Comparison of ENCODE assay signal across 2 cellular contexts in the genomic region with DNA sequence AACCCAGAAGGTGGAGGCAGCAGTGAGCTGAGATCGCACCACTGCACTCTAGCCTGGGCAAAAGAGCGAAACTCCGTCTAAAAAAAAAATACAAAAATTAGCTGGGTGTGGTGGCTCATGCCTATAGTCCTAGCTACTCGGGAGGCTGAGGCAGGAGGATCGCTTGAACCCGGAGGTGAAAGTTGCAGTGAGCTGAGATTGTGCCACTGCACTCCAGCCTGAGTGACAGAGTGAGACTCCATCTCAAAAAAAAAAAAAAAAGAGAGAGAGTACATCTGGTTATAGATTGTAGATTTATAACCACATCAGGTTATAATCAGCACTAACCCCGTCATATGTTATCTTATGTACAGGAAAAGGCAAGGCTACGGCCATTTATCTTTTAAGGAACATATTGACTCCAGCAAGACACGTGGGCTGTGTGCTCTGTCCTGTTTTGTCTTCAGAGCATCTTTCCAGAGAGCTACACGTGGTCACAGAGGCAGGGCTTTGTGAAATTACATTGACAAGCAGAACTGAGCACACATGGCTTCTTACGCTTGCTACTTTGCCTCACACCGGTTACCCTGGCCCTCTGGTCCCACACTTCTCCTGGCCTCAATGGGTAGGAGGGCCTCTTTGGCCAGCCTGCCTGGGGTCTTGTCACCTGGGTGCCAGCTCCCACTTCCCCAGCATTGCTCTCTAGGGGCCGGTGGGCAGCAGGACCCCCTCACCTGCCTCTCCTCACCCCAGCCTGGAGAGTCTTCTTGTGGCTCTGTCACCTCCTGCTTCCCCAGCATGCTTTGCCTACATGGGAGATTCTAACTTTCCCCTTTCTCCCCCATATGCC.
TF ChIP-seq lines count a peak whose summit lies in the region.

No MANE protein-coding gene starts in this region.

TF ChIP-seq in K562, 482 proteins besides CTCF, POLR2A, EP300 and RAD21 (continued from another document and continues in another):
- TF ChIP-seq ADNP (tag; IDR thresholded peaks at IDR 0.05) (no peak), ZNF124 (CRISPR knock-in tag; IDR thresholded peaks at IDR 0.05) (no peak), HNRNPLL (IDR thresholded peaks at IDR 0.05; ENCODE audit: low read depth, low read length, poor library complexity, severe bottlenecking) (no peak), HDAC3 (IDR thresholded peaks at IDR 0.05; ENCODE audit: borderline replicate concordance, partially characterized antibody) (peak; percentile 43), BACH1 (tag; IDR thresholded peaks at IDR 0.05) (no peak), TCFL5 (CRISPR knock-in tag; conservative IDR thresholded peaks at IDR 0.05) (no peak), NRF1 (conservative IDR thresholded peaks at IDR 0.05 in 1 of 2, IDR thresholded peaks at IDR 0.05 in 1 of 2) (no peak), TEAD4 (IDR thresholded peaks at IDR 0.05; ENCODE audit: low read length) (peak; percentile 47; the same call in 1 of the 2 replicates), TEAD4 (CRISPR knock-in tag; IDR thresholded peaks at IDR 0.05; ENCODE audit: borderline replicate concordance) (no peak), ZNF696 (CRISPR knock-in tag; conservative IDR thresholded peaks at IDR 0.05) (no peak), SP1 (CRISPR knock-in tag; IDR thresholded peaks at IDR 0.05) (no peak), CREM (IDR thresholded peaks at IDR 0.05; ENCODE audit: low read depth) (no peak), NUFIP1 (IDR thresholded peaks at IDR 0.05; ENCODE audit: partially characterized antibody) (no peak), NCOR1 (IDR thresholded peaks at IDR 0.05) (peak; percentile 54), TRIM24 (IDR thresholded peaks at IDR 0.05) (peak in 1 of 2 experiments; percentile 22; a peak in 1 of 4 replicates), NR2C1 (IDR thresholded peaks at IDR 0.05) (no peak), NR2C1 (tag; IDR thresholded peaks at IDR 0.05) (peak; percentile 21; the same call in 1 of the 2 replicates)
- TF ChIP-seq, protein P1, sequence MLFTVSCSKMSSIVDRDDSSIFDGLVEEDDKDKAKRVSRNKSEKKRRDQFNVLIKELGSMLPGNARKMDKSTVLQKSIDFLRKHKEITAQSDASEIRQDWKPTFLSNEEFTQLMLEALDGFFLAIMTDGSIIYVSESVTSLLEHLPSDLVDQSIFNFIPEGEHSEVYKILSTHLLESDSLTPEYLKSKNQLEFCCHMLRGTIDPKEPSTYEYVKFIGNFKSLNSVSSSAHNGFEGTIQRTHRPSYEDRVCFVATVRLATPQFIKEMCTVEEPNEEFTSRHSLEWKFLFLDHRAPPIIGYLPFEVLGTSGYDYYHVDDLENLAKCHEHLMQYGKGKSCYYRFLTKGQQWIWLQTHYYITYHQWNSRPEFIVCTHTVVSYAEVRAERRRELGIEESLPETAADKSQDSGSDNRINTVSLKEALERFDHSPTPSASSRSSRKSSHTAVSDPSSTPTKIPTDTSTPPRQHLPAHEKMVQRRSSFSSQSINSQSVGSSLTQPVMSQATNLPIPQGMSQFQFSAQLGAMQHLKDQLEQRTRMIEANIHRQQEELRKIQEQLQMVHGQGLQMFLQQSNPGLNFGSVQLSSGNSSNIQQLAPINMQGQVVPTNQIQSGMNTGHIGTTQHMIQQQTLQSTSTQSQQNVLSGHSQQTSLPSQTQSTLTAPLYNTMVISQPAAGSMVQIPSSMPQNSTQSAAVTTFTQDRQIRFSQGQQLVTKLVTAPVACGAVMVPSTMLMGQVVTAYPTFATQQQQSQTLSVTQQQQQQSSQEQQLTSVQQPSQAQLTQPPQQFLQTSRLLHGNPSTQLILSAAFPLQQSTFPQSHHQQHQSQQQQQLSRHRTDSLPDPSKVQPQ (CRISPR knock-in tag; IDR thresholded peaks at IDR 0.05; ENCODE audit: borderline replicate concordance) = no peak
- TF ChIP-seq, protein P2, sequence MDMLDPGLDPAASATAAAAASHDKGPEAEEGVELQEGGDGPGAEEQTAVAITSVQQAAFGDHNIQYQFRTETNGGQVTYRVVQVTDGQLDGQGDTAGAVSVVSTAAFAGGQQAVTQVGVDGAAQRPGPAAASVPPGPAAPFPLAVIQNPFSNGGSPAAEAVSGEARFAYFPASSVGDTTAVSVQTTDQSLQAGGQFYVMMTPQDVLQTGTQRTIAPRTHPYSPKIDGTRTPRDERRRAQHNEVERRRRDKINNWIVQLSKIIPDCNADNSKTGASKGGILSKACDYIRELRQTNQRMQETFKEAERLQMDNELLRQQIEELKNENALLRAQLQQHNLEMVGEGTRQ (CRISPR knock-in tag; IDR thresholded peaks at IDR 0.05) = peak; percentile 44; the same call in 1 of the 2 replicates
- TF ChIP-seq, protein P3, sequence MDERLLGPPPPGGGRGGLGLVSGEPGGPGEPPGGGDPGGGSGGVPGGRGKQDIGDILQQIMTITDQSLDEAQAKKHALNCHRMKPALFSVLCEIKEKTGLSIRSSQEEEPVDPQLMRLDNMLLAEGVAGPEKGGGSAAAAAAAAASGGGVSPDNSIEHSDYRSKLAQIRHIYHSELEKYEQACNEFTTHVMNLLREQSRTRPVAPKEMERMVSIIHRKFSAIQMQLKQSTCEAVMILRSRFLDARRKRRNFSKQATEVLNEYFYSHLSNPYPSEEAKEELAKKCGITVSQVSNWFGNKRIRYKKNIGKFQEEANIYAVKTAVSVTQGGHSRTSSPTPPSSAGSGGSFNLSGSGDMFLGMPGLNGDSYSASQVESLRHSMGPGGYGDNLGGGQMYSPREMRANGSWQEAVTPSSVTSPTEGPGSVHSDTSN (CRISPR knock-in tag; IDR thresholded peaks at IDR 0.05; ENCODE audit: low read depth) = no peak
- TF ChIP-seq, protein P3 (tag; conservative IDR thresholded peaks at IDR 0.05; ENCODE audit: low read depth) = 0 out of 2 replicates have a peak, but pooled peaks have one; percentile 13
- TF ChIP-seq, protein P4, sequence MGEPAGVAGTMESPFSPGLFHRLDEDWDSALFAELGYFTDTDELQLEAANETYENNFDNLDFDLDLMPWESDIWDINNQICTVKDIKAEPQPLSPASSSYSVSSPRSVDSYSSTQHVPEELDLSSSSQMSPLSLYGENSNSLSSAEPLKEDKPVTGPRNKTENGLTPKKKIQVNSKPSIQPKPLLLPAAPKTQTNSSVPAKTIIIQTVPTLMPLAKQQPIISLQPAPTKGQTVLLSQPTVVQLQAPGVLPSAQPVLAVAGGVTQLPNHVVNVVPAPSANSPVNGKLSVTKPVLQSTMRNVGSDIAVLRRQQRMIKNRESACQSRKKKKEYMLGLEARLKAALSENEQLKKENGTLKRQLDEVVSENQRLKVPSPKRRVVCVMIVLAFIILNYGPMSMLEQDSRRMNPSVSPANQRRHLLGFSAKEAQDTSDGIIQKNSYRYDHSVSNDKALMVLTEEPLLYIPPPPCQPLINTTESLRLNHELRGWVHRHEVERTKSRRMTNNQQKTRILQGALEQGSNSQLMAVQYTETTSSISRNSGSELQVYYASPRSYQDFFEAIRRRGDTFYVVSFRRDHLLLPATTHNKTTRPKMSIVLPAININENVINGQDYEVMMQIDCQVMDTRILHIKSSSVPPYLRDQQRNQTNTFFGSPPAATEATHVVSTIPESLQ (CRISPR knock-in tag; IDR thresholded peaks at IDR 0.05) = no peak

TF ChIP-seq in SK-N-SH treated with all-trans-retinoic acid at 6 μM for 48 hours, 23 proteins besides CTCF, POLR2A, EP300 and RAD21:
- TF ChIP-seq, protein P5, sequence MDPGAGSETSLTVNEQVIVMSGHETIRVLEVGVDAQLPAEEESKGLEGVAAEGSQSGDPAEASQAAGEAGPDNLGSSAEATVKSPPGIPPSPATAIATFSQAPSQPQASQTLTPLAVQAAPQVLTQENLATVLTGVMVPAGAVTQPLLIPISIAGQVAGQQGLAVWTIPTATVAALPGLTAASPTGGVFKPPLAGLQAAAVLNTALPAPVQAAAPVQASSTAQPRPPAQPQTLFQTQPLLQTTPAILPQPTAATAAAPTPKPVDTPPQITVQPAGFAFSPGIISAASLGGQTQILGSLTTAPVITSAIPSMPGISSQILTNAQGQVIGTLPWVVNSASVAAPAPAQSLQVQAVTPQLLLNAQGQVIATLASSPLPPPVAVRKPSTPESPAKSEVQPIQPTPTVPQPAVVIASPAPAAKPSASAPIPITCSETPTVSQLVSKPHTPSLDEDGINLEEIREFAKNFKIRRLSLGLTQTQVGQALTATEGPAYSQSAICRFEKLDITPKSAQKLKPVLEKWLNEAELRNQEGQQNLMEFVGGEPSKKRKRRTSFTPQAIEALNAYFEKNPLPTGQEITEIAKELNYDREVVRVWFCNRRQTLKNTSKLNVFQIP (CRISPR knock-in tag; IDR thresholded peaks at IDR 0.05; ENCODE audit: borderline replicate concordance, low read depth) = no peak
- TF ChIP-seq GLIS3 (CRISPR knock-in tag; IDR thresholded peaks at IDR 0.05) (no peak), TOX (CRISPR knock-in tag; IDR thresholded peaks at IDR 0.05; ENCODE audit: borderline replicate concordance) (no peak)
- TF ChIP-seq, protein P6, sequence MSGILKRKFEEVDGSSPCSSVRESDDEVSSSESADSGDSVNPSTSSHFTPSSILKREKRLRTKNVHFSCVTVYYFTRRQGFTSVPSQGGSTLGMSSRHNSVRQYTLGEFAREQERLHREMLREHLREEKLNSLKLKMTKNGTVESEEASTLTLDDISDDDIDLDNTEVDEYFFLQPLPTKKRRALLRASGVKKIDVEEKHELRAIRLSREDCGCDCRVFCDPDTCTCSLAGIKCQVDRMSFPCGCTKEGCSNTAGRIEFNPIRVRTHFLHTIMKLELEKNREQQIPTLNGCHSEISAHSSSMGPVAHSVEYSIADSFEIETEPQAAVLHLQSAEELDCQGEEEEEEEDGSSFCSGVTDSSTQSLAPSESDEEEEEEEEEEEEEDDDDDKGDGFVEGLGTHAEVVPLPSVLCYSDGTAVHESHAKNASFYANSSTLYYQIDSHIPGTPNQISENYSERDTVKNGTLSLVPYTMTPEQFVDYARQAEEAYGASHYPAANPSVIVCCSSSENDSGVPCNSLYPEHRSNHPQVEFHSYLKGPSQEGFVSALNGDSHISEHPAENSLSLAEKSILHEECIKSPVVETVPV (CRISPR knock-in tag; IDR thresholded peaks at IDR 0.05) = no peak
